ENCODE assay signal across 23 cellular contexts in genomic region chr7:114620208-114620607, GRCh38.
DNase-seq lines count a peak whose midpoint lies in the region; ATAC-seq and TF ChIP-seq lines count a peak whose summit lies in the region.
"Had no signal": no experiment of that assay in that cellular context is flagged by ENCODE, and none has a peak within 500 bp of the region (broad histone marks: within the 10 kb centered on the region; RNA-seq: fewer than 3 reads in every experiment).

No MANE protein-coding gene starts in this region.

- no peaks in the 10 kb centered on the region for H3K79me2 ChIP-seq in mesendoderm (ENCODE audit: control insufficient read depth, insufficient read depth, low read length)

- CTCF ChIA-PET in HEK293 (lab: Yijun Ruan, JAX) = interaction anchor here (0.6 kb wide), 1 partner anchor 9 kb away, joined by 4 read pairs; no protein-coding TSS in a partner anchor

- H4K8ac ChIP-seq in mesendoderm (ENCODE audit: low read depth, low read length) = no peak overlapping the region

- H3K27ac ChIP-seq in HEK293 (ENCODE audit: extremely low read depth, low read depth, low read length) (no peak overlapping the region), mesendoderm (ENCODE audit: low read depth, low read length) (no peak overlapping the region)
- H3K27ac ChIP-seq: C4-2B, RWPE1 had no signal

- no peak overlapping the region for H3K56ac ChIP-seq in mesendoderm (ENCODE audit: low read length)

- no peak for ATAC-seq in HG03342 (IDR thresholded peaks at IDR 0.05; ENCODE audit: unreplicated experiment)
- ATAC-seq: CD8-positive, alpha-beta T cell; Panc1 had no signal

- no peak overlapping the region for H2BK120ac ChIP-seq in mesendoderm (ENCODE audit: low read depth, low read length)

- H2BK15ac ChIP-seq in mesendoderm (replicated peaks; ENCODE audit: low read depth) = no peak overlapping the region

- H3K9ac ChIP-seq in mesendoderm (ENCODE audit: low read length) = no peak overlapping the region

- no peak overlapping the region for H2BK5ac ChIP-seq in mesendoderm (ENCODE audit: low read length)

- no peak for TF ChIP-seq CTCF in HEK293 (tag by site-specific recombination; IDR thresholded peaks at IDR 0.05)

- POLR2A ChIA-PET in HEK293 (lab: Yijun Ruan, JAX) = no interaction called here

- WGBS in mesendoderm (ENCODE audit: extremely low coverage, insufficient coverage, low lambda C conversion rate) = no CpG with 5 or more reads among the region's 3 CpGs

- no peaks in the 10 kb centered on the region for H3K79me1 ChIP-seq in mesendoderm (ENCODE audit: low read length)

- DNase-seq in NCI-H187 treated with DMSO at 0.1 percent for 48 hours (lab: John Stamatoyannopoulos, UW) = peak; percentile 22
- peak; percentile 93 for DNase-seq in NCI-H82 treated with DMSO at 0.1 percent for 48 hours (lab: John Stamatoyannopoulos, UW; ENCODE audit: unreplicated experiment)
- DNase-seq in mesendoderm = peak; percentile 32
- no peak for DNase-seq in NCI-H2227 (lab: John Stamatoyannopoulos, UW; ENCODE audit: unreplicated experiment)
- no peak for DNase-seq in NOMO-1 treated with DMSO at 0.1 percent for 48 hours (lab: John Stamatoyannopoulos, UW; ENCODE audit: unreplicated experiment)
- DNase-seq: Caco-2; CD8-positive, alpha-beta T cell; DND-41; KG1; MG63; NCI-H1105 treated with DMSO at 0.1 percent for 48 hours; NCI-H1694; NCI-H2107; NCI-H2227 treated with DMSO at 0.1 percent for 48 hours; NCI-H526 treated with DMSO at 0.1 percent for 48 hours; SHP77; SW 1271; T-helper 9 cell had no signal

- H3K4me3 ChIP-seq in HEK293 (ENCODE audit: low read depth, low read length) = no peak overlapping the region
- no peak overlapping the region for H3K4me3 ChIP-seq in mesendoderm (ENCODE audit: low read length)
- H3K4me3 ChIP-seq: MG63 had no signal

- H3K4me1 ChIP-seq in HEK293 (ENCODE audit: control insufficient read depth, insufficient read depth, low read length) (peaks cover 11% of the 10 kb centered on the region), mesendoderm (ENCODE audit: control insufficient read depth, low read depth, low read length) (no peaks in the 10 kb centered on the region)
- H3K4me1 ChIP-seq: Caco-2 had no signal

- no peak overlapping the region for H2AK5ac ChIP-seq in mesendoderm (ENCODE audit: low read length)

- H3K4me2 ChIP-seq in mesendoderm (ENCODE audit: low read length) = no peak overlapping the region

- no peak overlapping the region for H3K23ac ChIP-seq in mesendoderm (ENCODE audit: low read length)

- no peaks in the 10 kb centered on the region for H3K9me3 ChIP-seq in HEK293 (ENCODE audit: control insufficient read depth, insufficient read depth, low read depth, low read length)
- H3K9me3 ChIP-seq: Caco-2, MG63 had no signal

- no peaks in the 10 kb centered on the region for H3K27me3 ChIP-seq in mesendoderm (ENCODE audit: insufficient read depth, low read length, poor library complexity)
- H3K27me3 ChIP-seq: MG63 had no signal

- H3K4ac ChIP-seq in mesendoderm (ENCODE audit: low read depth, low read length) = no peak overlapping the region

- H3K36me3 ChIP-seq in HEK293 (ENCODE audit: control insufficient read depth in 2 of 2, insufficient read depth in 1 of 2, low read length in 2 of 2) (no peaks in the 10 kb centered on the region), mesendoderm (ENCODE audit: control insufficient read depth, insufficient read depth, low read length) (no peaks in the 10 kb centered on the region)
- H3K36me3 ChIP-seq: MG63 had no signal

- H4K5ac ChIP-seq in mesendoderm (ENCODE audit: low read length) = no peak overlapping the region

- H3K18ac ChIP-seq in mesendoderm (ENCODE audit: low read length) = no peak overlapping the region

TF ChIP-seq in HEK293, 187 proteins besides CTCF, POLR2A, EP300 and RAD21 (continues in another document):
- TF ChIP-seq ZNF391 (tag by site-specific recombination; IDR thresholded peaks at IDR 0.05; ENCODE audit: borderline replicate concordance, low read depth) = no peak
- TF ChIP-seq ZNF843 (tag by site-specific recombination; IDR thresholded peaks at IDR 0.05) = peak; percentile 90
- peak; percentile 67 for TF ChIP-seq ZBTB17 (tag by site-specific recombination; IDR thresholded peaks at IDR 0.05)
- peak; percentile 46; the same call in 1 of the 2 replicates for TF ChIP-seq GLI2 (tag by site-specific recombination; IDR thresholded peaks at IDR 0.05; ENCODE audit: borderline replicate concordance, low read depth)
- TF ChIP-seq BCL11B (tag by site-specific recombination; IDR thresholded peaks at IDR 0.05; ENCODE audit: low read depth) = no peak
- TF ChIP-seq, protein P1, sequence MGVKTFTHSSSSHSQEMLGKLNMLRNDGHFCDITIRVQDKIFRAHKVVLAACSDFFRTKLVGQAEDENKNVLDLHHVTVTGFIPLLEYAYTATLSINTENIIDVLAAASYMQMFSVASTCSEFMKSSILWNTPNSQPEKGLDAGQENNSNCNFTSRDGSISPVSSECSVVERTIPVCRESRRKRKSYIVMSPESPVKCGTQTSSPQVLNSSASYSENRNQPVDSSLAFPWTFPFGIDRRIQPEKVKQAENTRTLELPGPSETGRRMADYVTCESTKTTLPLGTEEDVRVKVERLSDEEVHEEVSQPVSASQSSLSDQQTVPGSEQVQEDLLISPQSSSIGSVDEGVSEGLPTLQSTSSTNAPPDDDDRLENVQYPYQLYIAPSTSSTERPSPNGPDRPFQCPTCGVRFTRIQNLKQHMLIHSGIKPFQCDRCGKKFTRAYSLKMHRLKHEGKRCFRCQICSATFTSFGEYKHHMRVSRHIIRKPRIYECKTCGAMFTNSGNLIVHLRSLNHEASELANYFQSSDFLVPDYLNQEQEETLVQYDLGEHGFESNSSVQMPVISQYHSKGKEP (tag by site-specific recombination; IDR thresholded peaks at IDR 0.05) = peak; percentile 96
- peak; percentile 73; the same call in 1 of the 2 replicates for TF ChIP-seq TCF7L2 (IDR thresholded peaks at IDR 0.05; ENCODE audit: borderline replicate concordance, low read depth, low read length)
- no peak for TF ChIP-seq ZNF174 (tag by site-specific recombination; IDR thresholded peaks at IDR 0.05)
- TF ChIP-seq, protein P2, sequence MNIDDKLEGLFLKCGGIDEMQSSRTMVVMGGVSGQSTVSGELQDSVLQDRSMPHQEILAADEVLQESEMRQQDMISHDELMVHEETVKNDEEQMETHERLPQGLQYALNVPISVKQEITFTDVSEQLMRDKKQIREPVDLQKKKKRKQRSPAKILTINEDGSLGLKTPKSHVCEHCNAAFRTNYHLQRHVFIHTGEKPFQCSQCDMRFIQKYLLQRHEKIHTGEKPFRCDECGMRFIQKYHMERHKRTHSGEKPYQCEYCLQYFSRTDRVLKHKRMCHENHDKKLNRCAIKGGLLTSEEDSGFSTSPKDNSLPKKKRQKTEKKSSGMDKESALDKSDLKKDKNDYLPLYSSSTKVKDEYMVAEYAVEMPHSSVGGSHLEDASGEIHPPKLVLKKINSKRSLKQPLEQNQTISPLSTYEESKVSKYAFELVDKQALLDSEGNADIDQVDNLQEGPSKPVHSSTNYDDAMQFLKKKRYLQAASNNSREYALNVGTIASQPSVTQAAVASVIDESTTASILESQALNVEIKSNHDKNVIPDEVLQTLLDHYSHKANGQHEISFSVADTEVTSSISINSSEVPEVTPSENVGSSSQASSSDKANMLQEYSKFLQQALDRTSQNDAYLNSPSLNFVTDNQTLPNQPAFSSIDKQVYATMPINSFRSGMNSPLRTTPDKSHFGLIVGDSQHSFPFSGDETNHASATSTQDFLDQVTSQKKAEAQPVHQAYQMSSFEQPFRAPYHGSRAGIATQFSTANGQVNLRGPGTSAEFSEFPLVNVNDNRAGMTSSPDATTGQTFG (tag by site-specific recombination; IDR thresholded peaks at IDR 0.05; ENCODE audit: borderline replicate concordance) = no peak
- TF ChIP-seq, protein P3, sequence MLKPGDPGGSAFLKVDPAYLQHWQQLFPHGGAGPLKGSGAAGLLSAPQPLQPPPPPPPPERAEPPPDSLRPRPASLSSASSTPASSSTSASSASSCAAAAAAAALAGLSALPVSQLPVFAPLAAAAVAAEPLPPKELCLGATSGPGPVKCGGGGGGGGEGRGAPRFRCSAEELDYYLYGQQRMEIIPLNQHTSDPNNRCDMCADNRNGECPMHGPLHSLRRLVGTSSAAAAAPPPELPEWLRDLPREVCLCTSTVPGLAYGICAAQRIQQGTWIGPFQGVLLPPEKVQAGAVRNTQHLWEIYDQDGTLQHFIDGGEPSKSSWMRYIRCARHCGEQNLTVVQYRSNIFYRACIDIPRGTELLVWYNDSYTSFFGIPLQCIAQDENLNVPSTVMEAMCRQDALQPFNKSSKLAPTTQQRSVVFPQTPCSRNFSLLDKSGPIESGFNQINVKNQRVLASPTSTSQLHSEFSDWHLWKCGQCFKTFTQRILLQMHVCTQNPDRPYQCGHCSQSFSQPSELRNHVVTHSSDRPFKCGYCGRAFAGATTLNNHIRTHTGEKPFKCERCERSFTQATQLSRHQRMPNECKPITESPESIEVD (tag by site-specific recombination; IDR thresholded peaks at IDR 0.05) = peak; percentile 89
- TF ChIP-seq, protein P4, sequence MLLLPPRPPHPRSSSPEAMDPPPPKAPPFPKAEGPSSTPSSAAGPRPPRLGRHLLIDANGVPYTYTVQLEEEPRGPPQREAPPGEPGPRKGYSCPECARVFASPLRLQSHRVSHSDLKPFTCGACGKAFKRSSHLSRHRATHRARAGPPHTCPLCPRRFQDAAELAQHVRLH (tag by site-specific recombination; IDR thresholded peaks at IDR 0.05) = peak; percentile 59; the same call in 1 of the 2 replicates
- TF ChIP-seq ZNF366 (tag by site-specific recombination; conservative IDR thresholded peaks at IDR 0.05) = peak; percentile 66
- TF ChIP-seq FEZF1 (tag by site-specific recombination; IDR thresholded peaks at IDR 0.05) = peak; percentile 79
- TF ChIP-seq, protein P5, sequence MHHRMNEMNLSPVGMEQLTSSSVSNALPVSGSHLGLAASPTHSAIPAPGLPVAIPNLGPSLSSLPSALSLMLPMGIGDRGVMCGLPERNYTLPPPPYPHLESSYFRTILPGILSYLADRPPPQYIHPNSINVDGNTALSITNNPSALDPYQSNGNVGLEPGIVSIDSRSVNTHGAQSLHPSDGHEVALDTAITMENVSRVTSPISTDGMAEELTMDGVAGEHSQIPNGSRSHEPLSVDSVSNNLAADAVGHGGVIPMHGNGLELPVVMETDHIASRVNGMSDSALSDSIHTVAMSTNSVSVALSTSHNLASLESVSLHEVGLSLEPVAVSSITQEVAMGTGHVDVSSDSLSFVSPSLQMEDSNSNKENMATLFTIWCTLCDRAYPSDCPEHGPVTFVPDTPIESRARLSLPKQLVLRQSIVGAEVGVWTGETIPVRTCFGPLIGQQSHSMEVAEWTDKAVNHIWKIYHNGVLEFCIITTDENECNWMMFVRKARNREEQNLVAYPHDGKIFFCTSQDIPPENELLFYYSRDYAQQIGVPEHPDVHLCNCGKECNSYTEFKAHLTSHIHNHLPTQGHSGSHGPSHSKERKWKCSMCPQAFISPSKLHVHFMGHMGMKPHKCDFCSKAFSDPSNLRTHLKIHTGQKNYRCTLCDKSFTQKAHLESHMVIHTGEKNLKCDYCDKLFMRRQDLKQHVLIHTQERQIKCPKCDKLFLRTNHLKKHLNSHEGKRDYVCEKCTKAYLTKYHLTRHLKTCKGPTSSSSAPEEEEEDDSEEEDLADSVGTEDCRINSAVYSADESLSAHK (tag by site-specific recombination; IDR thresholded peaks at IDR 0.05) = peak; percentile 67; the same call in 1 of the 2 replicates

Comparison
In these comparisons a context has a peak if more than half of its experiments do, and no peak if none do; other contexts are left out.
1. DNase-seq: peak in NCI-H187 treated with DMSO at 0.1 percent for 48 hours (single experiment), NCI-H82 treated with DMSO at 0.1 percent for 48 hours (single experiment) and mesendoderm (single experiment); none in NCI-H2227 (single experiment) and NOMO-1 treated with DMSO at 0.1 percent for 48 hours (single experiment).